15 cellular contexts compared by ENCODE assay signal in the genomic region with DNA sequence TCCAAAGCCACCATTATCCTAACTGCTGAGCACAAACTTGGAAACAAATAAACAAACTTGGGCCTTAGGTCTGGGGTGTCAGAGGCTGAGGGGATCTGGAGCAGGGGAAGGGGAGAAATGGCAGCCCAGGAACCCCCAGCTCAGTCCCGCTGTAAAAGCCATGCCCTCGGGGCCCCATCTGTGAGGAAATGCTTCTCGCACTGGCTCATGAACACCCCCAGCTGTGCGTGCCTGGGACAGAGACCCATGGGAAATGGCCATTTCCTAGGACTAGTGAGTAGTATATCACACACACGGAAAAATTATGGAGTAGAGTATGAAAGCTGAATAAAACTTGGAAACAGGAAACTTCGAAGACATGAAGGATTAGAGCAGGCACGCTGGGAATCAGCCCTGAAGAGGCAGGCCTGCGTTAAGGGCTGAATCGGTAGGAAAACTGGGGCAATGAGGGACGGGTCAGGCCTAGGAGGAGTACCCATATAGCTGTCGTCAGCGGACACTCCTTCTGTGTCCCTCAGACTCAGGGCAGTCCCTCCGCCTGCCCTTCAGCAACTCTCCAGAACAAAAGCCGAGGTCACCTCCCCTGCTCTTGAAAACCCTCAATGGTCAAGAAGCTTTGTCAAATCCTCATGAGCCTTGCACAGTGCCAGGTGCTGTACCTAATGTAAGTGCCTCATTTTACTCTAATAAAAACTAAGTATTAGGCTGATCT.
"Had no signal": no experiment of that assay in that cellular context is flagged by ENCODE, and none has a peak within 500 bp of the region (broad histone marks: within the 10 kb centered on the region; RNA-seq: fewer than 3 reads in every experiment).

No MANE protein-coding gene starts in this region.

- H3K9me3 Mint-ChIP-seq: activated CD4-positive, alpha-beta memory T cell treated with anti-CD3 and anti-CD28 coated beads for 36 hours; activated T-helper 1 cell treated with anti-CD3 and anti-CD28 coated beads, Interleukin-12 subunit alpha, Interleukin-12 subunit beta, Interleukin-2, Interleukin-4 antibody, amounts not matched to agents 30 ng/mL and 10 ng/mL and 1 ng/mL, durations not matched to agents 14 hours and 24 hours and 36 hours; central memory CD8-positive, alpha-beta T cell; stimulated activated naive CD8-positive, alpha-beta T cell treated with anti-CD3 and anti-CD28 coated beads, Interleukin-15, Interleukin-2, amounts not matched to agents 100 ng/mL and 50 ng/mL, for 24 hours had no signal

- H3K4me3 Mint-ChIP-seq: activated CD4-positive, alpha-beta memory T cell treated with anti-CD3 and anti-CD28 coated beads for 36 hours; activated naive CD4-positive, alpha-beta T cell treated with anti-CD3 and anti-CD28 coated beads for 36 hours; activated T-helper 1 cell treated with anti-CD3 and anti-CD28 coated beads, Interleukin-12 subunit alpha, Interleukin-12 subunit beta, Interleukin-2, Interleukin-4 antibody, amounts not matched to agents 30 ng/mL and 10 ng/mL and 1 ng/mL, durations not matched to agents 14 hours and 24 hours and 36 hours; central memory CD8-positive, alpha-beta T cell; dendritic cell treated with granulocyte-macrophage colony-stimulating factor and Interleukin-4, amounts not matched to agents 40 ng/mL and 50 ng/mL, for 4 days; stimulated activated naive CD8-positive, alpha-beta T cell treated with anti-CD3 and anti-CD28 coated beads, Interleukin-15, Interleukin-2, amounts not matched to agents 100 ng/mL and 50 ng/mL, for 24 hours had no signal

- ATAC-seq: body of pancreas, left colon, pancreas had no signal

- DNase-seq: activated CD4-positive, alpha-beta memory T cell treated with anti-CD3 and anti-CD28 coated beads for 36 hours; activated naive CD4-positive, alpha-beta T cell treated with anti-CD3 and anti-CD28 coated beads for 36 hours; body of pancreas; esophagus squamous epithelium; glutamatergic neuron; left colon; mammary epithelial cell; pancreas; stimulated activated CD4-positive, alpha-beta T cell treated with anti-CD3 and anti-CD28 coated beads, Interleukin-4, amount 100 ng/mL, for 1 hour; stimulated activated CD8-positive, alpha-beta memory T cell treated with anti-CD3 and anti-CD28 coated beads, Interleukin-4, amount 100 ng/mL, for 48 hours; testis had no signal

- H3K27me3 Mint-ChIP-seq: activated CD4-positive, alpha-beta memory T cell treated with anti-CD3 and anti-CD28 coated beads for 36 hours; central memory CD8-positive, alpha-beta T cell; dendritic cell treated with granulocyte-macrophage colony-stimulating factor and Interleukin-4, amounts not matched to agents 40 ng/mL and 50 ng/mL, for 4 days; stimulated activated naive CD8-positive, alpha-beta T cell treated with anti-CD3 and anti-CD28 coated beads, Interleukin-15, Interleukin-2, amounts not matched to agents 100 ng/mL and 50 ng/mL, for 24 hours had no signal

- H3K27ac Mint-ChIP-seq: activated CD4-positive, alpha-beta memory T cell treated with anti-CD3 and anti-CD28 coated beads for 36 hours; activated naive CD4-positive, alpha-beta T cell treated with anti-CD3 and anti-CD28 coated beads for 36 hours; activated T-helper 1 cell treated with anti-CD3 and anti-CD28 coated beads, Interleukin-12 subunit alpha, Interleukin-12 subunit beta, Interleukin-2, Interleukin-4 antibody, amounts not matched to agents 30 ng/mL and 10 ng/mL and 1 ng/mL, durations not matched to agents 14 hours and 24 hours and 36 hours; dendritic cell treated with granulocyte-macrophage colony-stimulating factor and Interleukin-4, amounts not matched to agents 40 ng/mL and 50 ng/mL, for 4 days had no signal
